Comparison of ENCODE assay signal across 36 cellular contexts in genomic region chr4:154120277-154120676, GRCh38.
"Had no signal": no experiment of that assay in that cellular context is flagged by ENCODE, and none has a peak within 500 bp of the region (broad histone marks: within the 10 kb centered on the region; RNA-seq: fewer than 3 reads in every experiment).

No MANE protein-coding gene starts in this region.

- H3K9me3 ChIP-seq: adrenal gland had no signal

- DNase-seq: activated B cell treated with CpG ODN at 0.5 μM for 24 hours; activated CD4-positive, alpha-beta memory T cell treated with anti-CD3 and anti-CD28 coated beads for 36 hours; activated CD4-positive, alpha-beta T cell treated with anti-CD3 and anti-CD28 coated beads for 4 hours; activated CD4-positive, alpha-beta T cell treated with anti-CD3 and anti-CD28 coated beads, Interleukin-2, amount 10 ng/mL, durations not matched to agents 24 days and 14 days; activated CD4-positive, alpha-beta T cell treated with anti-CD3 and anti-CD28 coated beads, Interleukin-2, amount 50 U/mL, for 1 hour; activated CD4-positive, alpha-beta T cell treated with anti-CD3 and anti-CD28 coated beads, Interleukin-2, amount 50 U/mL, for 4 hours; activated CD4-positive, CD25-positive, alpha-beta regulatory T cell treated with anti-CD3 and anti-CD28 coated beads, Interleukin-2, amount 50 U/mL, for 72 hours; activated CD8-positive, alpha-beta memory T cell treated with anti-CD3 and anti-CD28 coated beads, Interleukin-2, amount 50 U/mL, for 4 hours; activated CD8-positive, alpha-beta T cell treated with anti-CD3 and anti-CD28 coated beads for 36 hours; activated effector memory CD4-positive, alpha-beta T cell treated with anti-CD3 and anti-CD28 coated beads, Interleukin-2, amount 50 U/mL, for 16 hours; activated gamma-delta T cell treated with Interleukin-2 at 50 U/mL for 16 hours; activated naive CD4-positive, alpha-beta T cell; activated naive CD4-positive, alpha-beta T cell treated with anti-CD3 and anti-CD28 coated beads for 36 hours; activated naive CD4-positive, alpha-beta T cell treated with anti-CD3 and anti-CD28 coated beads, Interleukin-2, amount 50 U/mL, for 16 hours; activated naive CD8-positive, alpha-beta T cell treated with anti-CD3 and anti-CD28 coated beads for 36 hours; activated T-cell treated with anti-CD3 and anti-CD28 coated beads for 4 hours; activated T-cell treated with anti-CD3 and anti-CD28 coated beads, Interleukin-2, amount 50 U/mL, for 1 hour; activated T-cell treated with anti-CD3 and anti-CD28 coated beads, Interleukin-2, amount 50 U/mL, for 4 hours; activated T-cell treated with anti-CD3 and anti-CD28 coated beads, Interleukin-2, amount 50 U/mL, for 72 hours; adrenal gland; amniotic stem cell; aorta; caudate nucleus; cerebellar nuclear complex; T-helper 1 cell; T-helper 2 cell; T-helper 9 cell had no signal

- H3K9me3 Mint-ChIP-seq: activated B cell treated with CpG ODN at 0.5 μM for 24 hours; activated CD4-positive, alpha-beta memory T cell treated with anti-CD3 and anti-CD28 coated beads for 36 hours; activated CD4-positive, alpha-beta T cell treated with anti-CD3 and anti-CD28 coated beads, Interleukin-2, amount 10 ng/mL, durations not matched to agents 24 days and 14 days; activated CD8-positive, alpha-beta T cell treated with anti-CD3 and anti-CD28 coated beads for 36 hours; activated naive CD4-positive, alpha-beta T cell treated with anti-CD3 and anti-CD28 coated beads for 36 hours; activated naive CD4-positive, alpha-beta T cell treated with anti-CD3 and anti-CD28 coated beads, Interleukin-2, amount 50 U/mL, for 72 hours; activated naive CD8-positive, alpha-beta T cell treated with anti-CD3 and anti-CD28 coated beads for 36 hours; activated T-cell treated with anti-CD3 and anti-CD28 coated beads, Interleukin-2, amount 50 U/mL, for 4 hours; activated T-cell treated with anti-CD3 and anti-CD28 coated beads, Interleukin-2, amount 50 U/mL, for 72 hours; activated T-helper 1 cell treated with anti-CD3 and anti-CD28 coated beads, Interleukin-12 subunit alpha, Interleukin-12 subunit beta, Interleukin-2, Interleukin-4 antibody, amounts not matched to agents 30 ng/mL and 10 ng/mL and 1 ng/mL, durations not matched to agents 14 hours and 24 hours and 36 hours; activated T-helper 17 cell treated with anti-CD3 and anti-CD28 coated beads, Interleukin-2, amount 50 U/mL, for 72 hours; brain; central memory CD8-positive, alpha-beta T cell; T-helper 1 cell treated with Interleukin-12 subunit alpha and Interleukin-12 subunit beta and Interleukin-4 antibody, amounts not matched to agents 30 μg/mL and 1 μg/mL, for 36 hours; T-helper 2 cell treated with Interferon-gamma antibody and Interleukin-4, amounts not matched to agents 5 μg/mL and 100 μg/mL, for 36 hours had no signal

- H3K27me3 ChIP-seq: adrenal gland, cardiac muscle cell had no signal

- H3K4me1 ChIP-seq: adrenal gland had no signal

- H3K36me3 ChIP-seq: adrenal gland, cardiac muscle cell had no signal

- H3K27ac ChIP-seq: adrenal gland, cardiac muscle cell, VCaP had no signal

- H3K27me3 Mint-ChIP-seq: activated B cell treated with CpG ODN at 0.5 μM for 24 hours; activated CD4-positive, alpha-beta T cell treated with anti-CD3 and anti-CD28 coated beads, Interleukin-2, amount 10 ng/mL, durations not matched to agents 24 days and 14 days had no signal

- H3K4me3 Mint-ChIP-seq: activated B cell treated with CpG ODN at 0.5 μM for 24 hours; activated CD4-positive, alpha-beta memory T cell treated with anti-CD3 and anti-CD28 coated beads for 36 hours; activated CD4-positive, alpha-beta T cell treated with anti-CD3 and anti-CD28 coated beads, Interleukin-2, amount 10 ng/mL, durations not matched to agents 24 days and 14 days; activated CD8-positive, alpha-beta T cell treated with anti-CD3 and anti-CD28 coated beads for 36 hours; activated naive CD4-positive, alpha-beta T cell treated with anti-CD3 and anti-CD28 coated beads for 36 hours; activated naive CD8-positive, alpha-beta T cell treated with anti-CD3 and anti-CD28 coated beads for 36 hours; activated T-cell treated with anti-CD3 and anti-CD28 coated beads, Interleukin-2, amount 50 U/mL, for 4 hours; activated T-cell treated with anti-CD3 and anti-CD28 coated beads, Interleukin-2, amount 50 U/mL, for 72 hours; activated T-helper 1 cell treated with anti-CD3 and anti-CD28 coated beads, Interleukin-12 subunit alpha, Interleukin-12 subunit beta, Interleukin-2, Interleukin-4 antibody, amounts not matched to agents 30 ng/mL and 10 ng/mL and 1 ng/mL, durations not matched to agents 14 hours and 24 hours and 36 hours; activated T-helper 17 cell treated with anti-CD3 and anti-CD28 coated beads, Interleukin-2, amount 50 U/mL, for 72 hours; brain; central memory CD8-positive, alpha-beta T cell; T-helper 1 cell treated with Interleukin-12 subunit alpha and Interleukin-12 subunit beta and Interleukin-4 antibody, amounts not matched to agents 30 μg/mL and 1 μg/mL, for 36 hours; T-helper 2 cell treated with Interferon-gamma antibody and Interleukin-4, amounts not matched to agents 5 μg/mL and 100 μg/mL, for 36 hours had no signal

- H3K27ac Mint-ChIP-seq: activated B cell treated with CpG ODN at 0.5 μM for 24 hours; activated CD4-positive, alpha-beta memory T cell treated with anti-CD3 and anti-CD28 coated beads for 36 hours; activated CD4-positive, alpha-beta T cell treated with anti-CD3 and anti-CD28 coated beads, Interleukin-2, amount 10 ng/mL, durations not matched to agents 24 days and 14 days; activated CD8-positive, alpha-beta T cell treated with anti-CD3 and anti-CD28 coated beads for 36 hours; activated naive CD4-positive, alpha-beta T cell treated with anti-CD3 and anti-CD28 coated beads for 36 hours; activated naive CD4-positive, alpha-beta T cell treated with anti-CD3 and anti-CD28 coated beads, Interleukin-2, amount 50 U/mL, for 72 hours; activated naive CD8-positive, alpha-beta T cell treated with anti-CD3 and anti-CD28 coated beads for 36 hours; activated T-cell treated with anti-CD3 and anti-CD28 coated beads, Interleukin-2, amount 50 U/mL, for 72 hours; activated T-helper 1 cell treated with anti-CD3 and anti-CD28 coated beads, Interleukin-12 subunit alpha, Interleukin-12 subunit beta, Interleukin-2, Interleukin-4 antibody, amounts not matched to agents 30 ng/mL and 10 ng/mL and 1 ng/mL, durations not matched to agents 14 hours and 24 hours and 36 hours; activated T-helper 17 cell treated with anti-CD3 and anti-CD28 coated beads, Interleukin-2, amount 50 U/mL, for 72 hours; brain; T-helper 1 cell treated with Interleukin-12 subunit alpha and Interleukin-12 subunit beta and Interleukin-4 antibody, amounts not matched to agents 30 μg/mL and 1 μg/mL, for 36 hours; T-helper 2 cell treated with Interferon-gamma antibody and Interleukin-4, amounts not matched to agents 5 μg/mL and 100 μg/mL, for 36 hours had no signal

- H3K4me1 Mint-ChIP-seq: activated B cell treated with CpG ODN at 0.5 μM for 24 hours; activated CD4-positive, alpha-beta T cell treated with anti-CD3 and anti-CD28 coated beads, Interleukin-2, amount 10 ng/mL, durations not matched to agents 24 days and 14 days; activated naive CD8-positive, alpha-beta T cell treated with anti-CD3 and anti-CD28 coated beads for 36 hours; activated T-helper 17 cell treated with anti-CD3 and anti-CD28 coated beads, Interleukin-2, amount 50 U/mL, for 72 hours; brain; central memory CD8-positive, alpha-beta T cell had no signal

- ATAC-seq: activated CD8-positive, alpha-beta T cell treated with anti-CD3 and anti-CD28 coated beads for 36 hours; activated naive CD4-positive, alpha-beta T cell treated with anti-CD3 and anti-CD28 coated beads, Interleukin-2, amount 50 U/mL, for 72 hours; activated T-cell treated with anti-CD3 and anti-CD28 coated beads, Interleukin-2, amount 50 U/mL, for 4 hours; activated T-cell treated with anti-CD3 and anti-CD28 coated beads, Interleukin-2, amount 50 U/mL, for 72 hours; activated T-helper 17 cell treated with anti-CD3 and anti-CD28 coated beads, Interleukin-2, amount 50 U/mL, for 72 hours had no signal

- H3K4me3 ChIP-seq: adrenal gland, cardiac muscle cell had no signal
